In the genomic region with DNA sequence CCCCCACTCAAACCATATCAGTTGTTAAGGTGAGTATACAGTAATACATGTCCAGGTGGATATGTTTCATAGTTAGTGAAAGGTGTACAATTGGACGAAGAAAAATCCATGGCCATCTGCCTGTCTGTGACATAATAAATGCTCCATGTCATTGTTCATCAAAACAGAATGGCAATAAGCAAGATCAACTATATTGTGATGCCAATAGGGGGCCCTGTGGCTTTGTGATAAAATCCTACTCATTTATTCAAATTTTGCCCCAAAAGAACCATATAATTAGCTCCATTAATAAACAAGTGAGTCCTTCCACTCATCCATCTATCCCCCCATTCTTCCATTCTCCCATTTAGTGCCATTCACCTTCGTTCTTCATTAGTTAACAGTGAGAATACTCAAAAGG, we compare ENCODE assay signal across 22 cellular contexts.
A peak's percentile ranks its signal among the peaks of the same experiment; 100 is the strongest.
DNase-seq lines count a peak whose midpoint lies in the region; ATAC-seq, FAIRE-seq and TF ChIP-seq lines count a peak whose summit lies in the region.
"Had no signal": no experiment of that assay in that cellular context is flagged by ENCODE, and none has a peak within 500 bp of the region (broad histone marks: within the 10 kb centered on the region; RNA-seq: fewer than 3 reads in every experiment).

No MANE protein-coding gene starts in this region.

- TF ChIP-seq CTCF in D721Med (IDR thresholded peaks at IDR 0.05; ENCODE audit: insufficient read depth, missing control alignments), result peak; percentile 10
- TF ChIP-seq CTCF in fibroblast of pulmonary artery (IDR thresholded peaks at IDR 0.05; ENCODE audit: low read length, missing control alignments), result peak; percentile 10

- ATAC-seq in HG03378 (IDR thresholded peaks at IDR 0.05; ENCODE audit: unreplicated experiment), result no peak
- ATAC-seq: activated naive CD8-positive, alpha-beta T cell treated with anti-CD3 and anti-CD28 coated beads, Interleukin-2, amount 50 U/mL, for 24 hours; gastroesophageal sphincter; left ventricle myocardium superior; psoas muscle; T-helper 17 cell had no signal

- H3K4me3 ChIP-seq in fibroblast of pulmonary artery (replicated peaks; ENCODE audit: low read depth, low read length), result no peak overlapping the region
- H3K4me3 ChIP-seq: gastroesophageal sphincter, psoas muscle had no signal

- peak; percentile 38 for DNase-seq in NCI-H1694 (lab: John Stamatoyannopoulos, UW)
- no peak for DNase-seq in NCI-H1694 treated with DMSO at 0.1 percent for 48 hours (lab: John Stamatoyannopoulos, UW)
- DNase-seq in D721Med (ENCODE audit: insufficient read length, low spot score), result no peak
- DNase-seq in NCI-H69 (lab: John Stamatoyannopoulos, UW), result peak; percentile 83
- DNase-seq in fibroblast of pulmonary artery (ENCODE audit: low read depth), result peak; percentile 18
- DNase-seq in NCI-H526 (lab: John Stamatoyannopoulos, UW), result no peak
- no peak for DNase-seq in NCI-H2171 treated with DMSO at 0.1 percent for 48 hours (lab: John Stamatoyannopoulos, UW)
- DNase-seq: activated gamma-delta T cell; activated naive CD8-positive, alpha-beta T cell treated with anti-CD3 and anti-CD28 coated beads, Interleukin-2, amount 50 U/mL, for 24 hours; activated T-cell treated with anti-CD3 and anti-CD28 coated beads, Interleukin-2, amount 50 U/mL, for 1 hour; Caco-2; effector CD8-positive, alpha-beta T cell; HCEC 1CT; left ventricle myocardium superior; naive B cell; NCI-H2227 treated with DMSO at 0.1 percent for 48 hours; psoas muscle; T-helper 17 cell; trophoblast cell had no signal

- no peak for FAIRE-seq in D721Med (lab: Jason Lieb, UNC)
- FAIRE-seq: colon had no signal

Comparison
In these comparisons a context has a peak if more than half of its experiments do, and no peak if none do; other contexts are left out.
1. DNase-seq: peak in NCI-H1694 (single experiment), NCI-H69 (single experiment) and fibroblast of pulmonary artery (single experiment); none in NCI-H1694 treated with DMSO at 0.1 percent for 48 hours (single experiment), D721Med (single experiment), NCI-H526 (0 of 2) and NCI-H2171 treated with DMSO at 0.1 percent for 48 hours (single experiment).